1 cellular context compared by ENCODE assay signal in the genomic region with DNA sequence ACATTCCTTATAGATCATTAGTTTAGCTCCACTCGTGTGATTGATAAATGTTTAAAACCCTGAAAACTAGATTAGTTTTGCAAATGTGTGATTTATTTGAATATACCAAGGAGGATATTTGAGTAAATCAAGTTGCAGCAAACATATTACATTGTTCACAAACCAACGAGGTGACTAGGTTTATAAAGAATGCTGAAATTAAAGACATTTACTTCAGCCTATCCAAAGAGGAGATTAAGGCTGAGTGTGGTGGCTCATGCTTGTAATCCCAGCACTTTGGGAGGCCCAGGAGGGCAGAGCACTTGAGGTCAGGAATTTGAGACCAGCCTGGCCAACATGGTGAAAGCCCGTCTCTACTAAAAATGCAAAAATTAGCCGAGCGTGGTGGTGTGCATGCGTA.
TF ChIP-seq lines count a peak whose summit lies in the region.

No MANE protein-coding gene starts in this region.

TF ChIP-seq in IMR-90, 13 proteins besides CTCF, POLR2A, EP300 and RAD21 (continued from another document):
- TF ChIP-seq, protein P1, sequence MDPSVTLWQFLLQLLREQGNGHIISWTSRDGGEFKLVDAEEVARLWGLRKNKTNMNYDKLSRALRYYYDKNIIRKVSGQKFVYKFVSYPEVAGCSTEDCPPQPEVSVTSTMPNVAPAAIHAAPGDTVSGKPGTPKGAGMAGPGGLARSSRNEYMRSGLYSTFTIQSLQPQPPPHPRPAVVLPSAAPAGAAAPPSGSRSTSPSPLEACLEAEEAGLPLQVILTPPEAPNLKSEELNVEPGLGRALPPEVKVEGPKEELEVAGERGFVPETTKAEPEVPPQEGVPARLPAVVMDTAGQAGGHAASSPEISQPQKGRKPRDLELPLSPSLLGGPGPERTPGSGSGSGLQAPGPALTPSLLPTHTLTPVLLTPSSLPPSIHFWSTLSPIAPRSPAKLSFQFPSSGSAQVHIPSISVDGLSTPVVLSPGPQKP (IDR thresholded peaks at IDR 0.05; ENCODE audit: borderline replicate concordance, low read depth, low read length) = no peak
- TF ChIP-seq RCOR1 (IDR thresholded peaks at IDR 0.05; ENCODE audit: insufficient replicate concordance, low read length) (no peak), FOS (IDR thresholded peaks at IDR 0.05; ENCODE audit: low read depth, low read length) (no peak), MAFK (IDR thresholded peaks at IDR 0.05; ENCODE audit: low read depth, low read length) (no peak), SMC3 (IDR thresholded peaks at IDR 0.05; ENCODE audit: low read depth, low read length) (no peak), CHD1 (IDR thresholded peaks at IDR 0.05; ENCODE audit: low read depth, low read length) (no peak), NFE2L2 (IDR thresholded peaks at IDR 0.05; ENCODE audit: low read depth, low read length) (no peak), BHLHE40 (IDR thresholded peaks at IDR 0.05; ENCODE audit: low read depth, low read length) (no peak), MXI1 (IDR thresholded peaks at IDR 0.05; ENCODE audit: borderline replicate concordance, low read depth, low read length) (no peak), MAZ (IDR thresholded peaks at IDR 0.05; ENCODE audit: borderline replicate concordance, low read depth, low read length) (no peak), CEBPB (IDR thresholded peaks at IDR 0.05; ENCODE audit: low read depth, low read length) (no peak)
- TF ChIP-seq, protein P2, sequence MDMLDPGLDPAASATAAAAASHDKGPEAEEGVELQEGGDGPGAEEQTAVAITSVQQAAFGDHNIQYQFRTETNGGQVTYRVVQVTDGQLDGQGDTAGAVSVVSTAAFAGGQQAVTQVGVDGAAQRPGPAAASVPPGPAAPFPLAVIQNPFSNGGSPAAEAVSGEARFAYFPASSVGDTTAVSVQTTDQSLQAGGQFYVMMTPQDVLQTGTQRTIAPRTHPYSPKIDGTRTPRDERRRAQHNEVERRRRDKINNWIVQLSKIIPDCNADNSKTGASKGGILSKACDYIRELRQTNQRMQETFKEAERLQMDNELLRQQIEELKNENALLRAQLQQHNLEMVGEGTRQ (IDR thresholded peaks at IDR 0.05; ENCODE audit: low read depth, low read length) = no peak
